ENCODE assay signal across 1 cellular context in genomic region chr14:73245401-73246325, GRCh38.
TF ChIP-seq lines count a peak whose summit lies in the region.

No MANE protein-coding gene starts in this region.

TF ChIP-seq in K562, 482 proteins besides CTCF, POLR2A, EP300 and RAD21 (continued from another document):
- TF ChIP-seq POLR2B (IDR thresholded peaks at IDR 0.05; ENCODE audit: low read depth, partially characterized antibody) (no peak), RBFOX2 (IDR thresholded peaks at IDR 0.05; ENCODE audit: low read depth, low read length) (peak; percentile 70)
TF ChIP-seq in K562: peak in this region for 29.
